ENCODE assay signal across 26 cellular contexts in the genomic region with DNA sequence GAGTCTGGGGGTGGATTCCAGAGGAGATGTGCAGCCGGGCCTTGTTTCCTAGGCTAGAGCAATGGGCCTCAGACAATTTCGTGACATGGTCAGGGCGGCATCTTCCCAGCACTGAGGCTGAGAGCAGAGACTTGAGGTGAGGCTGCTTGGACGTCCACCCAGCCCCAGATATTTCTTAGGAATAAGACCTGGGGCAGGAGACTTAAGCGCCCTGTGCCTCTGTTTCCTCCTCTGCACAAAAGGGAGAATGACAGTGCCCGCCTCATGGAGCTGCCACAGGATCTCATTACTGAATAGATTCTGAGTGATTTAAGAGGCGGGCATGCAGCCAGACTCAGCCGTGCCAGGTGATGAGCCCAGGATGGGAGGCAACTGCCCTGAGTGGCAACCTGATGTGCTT.
"Had no signal": no experiment of that assay in that cellular context is flagged by ENCODE, and none has a peak within 500 bp of the region (broad histone marks: within the 10 kb centered on the region; RNA-seq: fewer than 3 reads in every experiment).

No MANE protein-coding gene starts in this region.

- H3K4me3 Mint-ChIP-seq: activated CD4-positive, alpha-beta T cell treated with anti-CD3 and anti-CD28 coated beads, Interleukin-2, amount 10 ng/mL, durations not matched to agents 24 days and 14 days; activated CD8-positive, alpha-beta T cell treated with anti-CD3 and anti-CD28 coated beads for 36 hours; activated naive CD8-positive, alpha-beta T cell treated with anti-CD3 and anti-CD28 coated beads for 36 hours; activated T-cell treated with anti-CD3 and anti-CD28 coated beads, Interleukin-2, amount 50 U/mL, for 72 hours; activated T-helper 17 cell treated with anti-CD3 and anti-CD28 coated beads, Interleukin-2, amount 50 U/mL, for 72 hours; T-helper 1 cell treated with Interleukin-12 subunit alpha and Interleukin-12 subunit beta and Interleukin-4 antibody, amounts not matched to agents 30 μg/mL and 1 μg/mL, for 36 hours; T-helper 2 cell treated with Interferon-gamma antibody and Interleukin-4, amounts not matched to agents 5 μg/mL and 100 μg/mL, for 36 hours had no signal

- ATAC-seq: activated CD8-positive, alpha-beta T cell treated with anti-CD3 and anti-CD28 coated beads for 36 hours; activated T-cell treated with anti-CD3 and anti-CD28 coated beads, Interleukin-2, amount 50 U/mL, for 72 hours; activated T-helper 17 cell treated with anti-CD3 and anti-CD28 coated beads, Interleukin-2, amount 50 U/mL, for 72 hours; K562 had no signal

- H3K9me3 Mint-ChIP-seq: activated CD4-positive, alpha-beta T cell treated with anti-CD3 and anti-CD28 coated beads, Interleukin-2, amount 10 ng/mL, durations not matched to agents 24 days and 14 days; activated CD8-positive, alpha-beta T cell treated with anti-CD3 and anti-CD28 coated beads for 36 hours; activated naive CD8-positive, alpha-beta T cell treated with anti-CD3 and anti-CD28 coated beads for 36 hours; activated T-helper 17 cell treated with anti-CD3 and anti-CD28 coated beads, Interleukin-2, amount 50 U/mL, for 72 hours; T-helper 1 cell treated with Interleukin-12 subunit alpha and Interleukin-12 subunit beta and Interleukin-4 antibody, amounts not matched to agents 30 μg/mL and 1 μg/mL, for 36 hours; T-helper 2 cell treated with Interferon-gamma antibody and Interleukin-4, amounts not matched to agents 5 μg/mL and 100 μg/mL, for 36 hours had no signal

- H3K4me3 ChIP-seq: K562, SJSA1 had no signal

- H3K9me3 ChIP-seq: SJSA1, SK-N-SH had no signal

- H3K27me3 ChIP-seq: brain microvascular endothelial cell, SJSA1 had no signal

- DNase-seq: activated CD4-positive, alpha-beta T cell treated with anti-CD3 and anti-CD28 coated beads, Interleukin-2, amount 10 ng/mL, durations not matched to agents 24 days and 14 days; activated CD4-positive, alpha-beta T cell treated with anti-CD3 and anti-CD28 coated beads, Interleukin-2, amount 50 U/mL, for 4 hours; activated CD8-positive, alpha-beta T cell treated with anti-CD3 and anti-CD28 coated beads for 36 hours; activated effector memory CD4-positive, alpha-beta T cell treated with anti-CD3 and anti-CD28 coated beads, Interleukin-2, amount 50 U/mL, for 16 hours; activated naive CD4-positive, alpha-beta T cell; activated naive CD4-positive, alpha-beta T cell treated with anti-CD3 and anti-CD28 coated beads, Interleukin-2, amount 50 U/mL, for 16 hours; activated naive CD8-positive, alpha-beta T cell treated with anti-CD3 and anti-CD28 coated beads for 36 hours; activated T-cell treated with anti-CD3 and anti-CD28 coated beads, Interleukin-2, amount 50 U/mL, for 1 hour; activated T-cell treated with anti-CD3 and anti-CD28 coated beads, Interleukin-2, amount 50 U/mL, for 72 hours; amniotic stem cell; aorta; brain microvascular endothelial cell; central memory CD4-positive, alpha-beta T cell; NCI-H1092 treated with DMSO at 0.1 percent for 48 hours; NCI-H1436; NCI-H187; NCI-H2081 treated with DMSO at 0.1 percent for 48 hours; NCI-H446 treated with DMSO at 0.1 percent for 48 hours; NCI-H524; Right ventricle myocardium superior; SK-N-SH had no signal

- H3K27ac Mint-ChIP-seq: activated CD4-positive, alpha-beta T cell treated with anti-CD3 and anti-CD28 coated beads, Interleukin-2, amount 10 ng/mL, durations not matched to agents 24 days and 14 days; activated CD8-positive, alpha-beta T cell treated with anti-CD3 and anti-CD28 coated beads for 36 hours; activated naive CD8-positive, alpha-beta T cell treated with anti-CD3 and anti-CD28 coated beads for 36 hours; activated T-cell treated with anti-CD3 and anti-CD28 coated beads, Interleukin-2, amount 50 U/mL, for 72 hours; activated T-helper 17 cell treated with anti-CD3 and anti-CD28 coated beads, Interleukin-2, amount 50 U/mL, for 72 hours; T-helper 1 cell treated with Interleukin-12 subunit alpha and Interleukin-12 subunit beta and Interleukin-4 antibody, amounts not matched to agents 30 μg/mL and 1 μg/mL, for 36 hours; T-helper 2 cell treated with Interferon-gamma antibody and Interleukin-4, amounts not matched to agents 5 μg/mL and 100 μg/mL, for 36 hours had no signal

- H3K36me3 ChIP-seq: brain microvascular endothelial cell, SJSA1 had no signal

- H3K4me1 Mint-ChIP-seq: activated CD4-positive, alpha-beta T cell treated with anti-CD3 and anti-CD28 coated beads, Interleukin-2, amount 10 ng/mL, durations not matched to agents 24 days and 14 days; activated naive CD8-positive, alpha-beta T cell treated with anti-CD3 and anti-CD28 coated beads for 36 hours; activated T-helper 17 cell treated with anti-CD3 and anti-CD28 coated beads, Interleukin-2, amount 50 U/mL, for 72 hours had no signal

- H3K27me3 Mint-ChIP-seq: activated CD4-positive, alpha-beta T cell treated with anti-CD3 and anti-CD28 coated beads, Interleukin-2, amount 10 ng/mL, durations not matched to agents 24 days and 14 days; activated CD8-positive, alpha-beta T cell treated with anti-CD3 and anti-CD28 coated beads for 36 hours; activated naive CD8-positive, alpha-beta T cell treated with anti-CD3 and anti-CD28 coated beads for 36 hours had no signal

- H3K27ac ChIP-seq: brain microvascular endothelial cell, SJSA1 had no signal

- H3K4me1 ChIP-seq: SJSA1 had no signal
